ENCODE assay signal across 1 cellular context in the genomic region with DNA sequence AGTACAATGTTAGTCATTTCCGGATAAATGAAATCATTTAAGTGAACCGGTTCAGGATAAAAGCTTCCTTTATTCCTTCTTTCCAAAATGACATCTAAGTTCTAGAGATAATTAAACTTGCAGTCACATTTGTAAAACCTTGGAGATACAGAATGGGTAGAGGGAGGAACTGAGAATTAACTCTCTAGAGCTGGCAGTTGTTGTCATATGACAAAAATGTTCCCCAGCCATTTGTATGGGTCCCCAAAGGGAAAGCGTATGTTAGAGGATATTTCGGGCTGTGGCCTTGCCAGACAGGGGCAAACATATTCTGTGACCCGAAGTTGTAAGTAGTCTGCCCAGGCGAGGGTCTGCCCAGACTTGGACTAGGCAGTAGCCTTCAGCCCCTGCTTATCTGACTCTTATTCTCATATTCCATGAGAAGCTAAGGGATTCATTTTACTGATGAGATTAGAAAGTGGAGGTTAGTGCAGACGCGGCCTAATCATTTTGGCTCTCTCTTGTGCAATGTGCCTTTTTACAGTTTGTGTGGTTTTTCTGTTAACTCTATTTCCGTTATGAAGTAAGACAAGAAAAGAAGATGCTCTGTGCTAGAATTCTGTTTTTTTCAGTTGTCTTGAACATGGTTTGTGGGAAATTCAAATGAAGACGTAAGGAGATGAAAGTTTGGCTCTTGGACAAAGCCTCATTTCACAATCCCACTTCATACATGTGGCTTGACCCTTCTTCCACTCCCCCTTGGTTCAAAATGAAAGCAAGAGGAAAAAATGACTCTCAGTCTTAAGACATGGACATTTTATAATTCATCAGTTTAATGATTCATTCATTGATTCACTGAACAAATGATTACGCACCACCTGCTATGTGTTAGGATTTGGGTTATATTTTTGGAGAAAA.
TF ChIP-seq lines count a peak whose summit lies in the region.

No MANE protein-coding gene starts in this region.

TF ChIP-seq in K562, 482 proteins besides CTCF, POLR2A, EP300 and RAD21:
- TF ChIP-seq SNIP1 (IDR thresholded peaks at IDR 0.05; ENCODE audit: low read depth) (no peak), CEBPG (CRISPR knock-in tag; IDR thresholded peaks at IDR 0.05) (no peak), CEBPG (tag; conservative IDR thresholded peaks at IDR 0.05 in 1 of 2, IDR thresholded peaks at IDR 0.05 in 1 of 2) (peak in 1 of 2 experiments; percentile 53; a peak in 1 of 4 replicates), CEBPB (tag; IDR thresholded peaks at IDR 0.05) (0 out of 2 replicates have a peak, but pooled peaks have one; percentile 27), ZFX (CRISPR knock-in tag; IDR thresholded peaks at IDR 0.05) (peak; percentile 23; the same call in 1 of the 2 replicates), PHF8 (IDR thresholded peaks at IDR 0.05; ENCODE audit: borderline replicate concordance, low read length) (no peak)
TF ChIP-seq in K562: peak in this region for 3.
